In the genomic region with DNA sequence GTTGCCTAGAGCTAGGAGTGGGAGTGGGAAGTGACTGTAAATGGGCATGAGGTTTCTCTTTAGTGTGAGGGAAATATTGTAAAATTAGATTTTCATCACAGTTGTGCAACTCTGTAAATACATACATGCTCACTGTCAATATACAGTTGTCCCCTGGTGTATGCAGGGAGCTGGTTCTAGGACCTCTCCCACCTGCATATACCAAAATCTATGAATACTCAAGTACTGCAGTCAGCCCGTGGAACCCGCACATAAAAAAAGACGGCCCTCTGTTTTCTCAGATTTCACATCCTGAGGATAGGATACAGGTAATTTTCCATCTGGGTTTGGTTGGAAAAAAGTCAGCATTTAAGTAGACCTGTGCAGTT, we compare ENCODE assay signal across 24 cellular contexts.
DNase-seq lines count a peak whose midpoint lies in the region; ATAC-seq and TF ChIP-seq lines count a peak whose summit lies in the region.
"Had no signal": no experiment of that assay in that cellular context is flagged by ENCODE, and none has a peak within 500 bp of the region (broad histone marks: within the 10 kb centered on the region; RNA-seq: fewer than 3 reads in every experiment).

No MANE protein-coding gene starts in this region.

- H3K4me1 ChIP-seq in esophagus muscularis mucosa = peaks cover 0 to 8% (median 2%) of the 10 kb centered on the region in 4 donors
- H3K4me1 ChIP-seq in parathyroid adenoma = peaks cover 60% of the 10 kb centered on the region
- H3K4me1 ChIP-seq: A549 had no signal

- DNase-seq in HL-60 (ENCODE audit: low read depth in 1 of 2, low spot score in 1 of 2) = peak in 1 of 2 experiments; percentile 17
- peak; percentile 53 for DNase-seq in HuH-7.5 (ENCODE audit: low spot score)
- DNase-seq in esophagus muscularis mucosa (ENCODE audit: extremely low spot score) = peak; percentile 66
- no peak for DNase-seq in midbrain (lab: John Stamatoyannopoulos, UW)
- no peak for DNase-seq in NCI-H1092 (lab: John Stamatoyannopoulos, UW)
- DNase-seq: AML-193; CD4-positive, alpha-beta T cell; GDM1; HCEC 1CT; MV-4-11; NCI-H2029; NCI-H226; NCI-H510A; NCI-H69; SJCRH30; T-helper 17 cell had no signal

- H2AFZ ChIP-seq in parathyroid adenoma = no peak overlapping the region

- H3K36me3 ChIP-seq in esophagus muscularis mucosa (peaks cover 0 to 36% (median 0%) of the 10 kb centered on the region in 4 donors), parathyroid adenoma (ENCODE audit: control insufficient read depth, insufficient read depth, low read length) (no peaks in the 10 kb centered on the region)
- H3K36me3 ChIP-seq: BLaER1 treated with 17β-estradiol and CSF1 and Interleukin-3, amounts not matched to agents 10 nM and 100 nM; SJCRH30 had no signal

- intact Hi-C loops in esophagus muscularis mucosa (cut with DNase I) = no loop called here

- peaks cover 2% of the 10 kb centered on the region for H3K79me2 ChIP-seq in parathyroid adenoma

- no peak overlapping the region for H3K4me2 ChIP-seq in parathyroid adenoma (ENCODE audit: low read length)
- H3K4me2 ChIP-seq: A549, KMS-11 had no signal

- no peaks in the 10 kb centered on the region for H3K9me3 ChIP-seq in esophagus muscularis mucosa
- H3K9me3 ChIP-seq in parathyroid adenoma (ENCODE audit: control insufficient read depth, low read length) = no peaks in the 10 kb centered on the region
- H3K9me3 ChIP-seq: A549; BLaER1 treated with 17β-estradiol and CSF1 and Interleukin-3, amounts not matched to agents 10 nM and 100 nM; SJCRH30 had no signal

- TF ChIP-seq POLR2A in esophagus muscularis mucosa (IDR thresholded peaks at IDR 0.05; ENCODE audit: low read depth) = no peak

- ATAC-seq in HG02970 (IDR thresholded peaks at IDR 0.05; ENCODE audit: low FRiP score, unreplicated experiment) (no peak), HG03045 (IDR thresholded peaks at IDR 0.05; ENCODE audit: unreplicated experiment) (no peak)
- ATAC-seq: GM12878, SK-N-SH treated with all-trans-retinoic acid at 6 μM for 48 hours, T-helper 17 cell had no signal

- no peak for TF ChIP-seq EP300 in esophagus muscularis mucosa (IDR thresholded peaks at IDR 0.05)

- H3K4me3 ChIP-seq in HL-60 (replicated peaks; ENCODE audit: insufficient read depth, low read length) (no peak overlapping the region), esophagus muscularis mucosa (no peak overlapping the region), parathyroid adenoma (ENCODE audit: low read depth, low read length) (no peak overlapping the region)
- H3K4me3 ChIP-seq: A549; BLaER1 treated with 17β-estradiol and CSF1 and Interleukin-3, amounts not matched to agents 10 nM and 100 nM; GM12878; SJCRH30 had no signal

- peak overlapping the region; percentile 65 for H3K27ac ChIP-seq in HL-60 (replicated peaks)
- no peak overlapping the region for H3K27ac ChIP-seq in esophagus muscularis mucosa (replicated peaks in 1 of 4)
- peak overlapping the region; percentile 95 for H3K27ac ChIP-seq in parathyroid adenoma
- H3K27ac ChIP-seq: A549; BLaER1 treated with 17β-estradiol and CSF1 and Interleukin-3, amounts not matched to agents 10 nM and 100 nM; KMS-11; SJCRH30 had no signal

- H3K27me3 ChIP-seq in HL-60 (ENCODE audit: insufficient read depth, poor library complexity, severe bottlenecking) = no peaks in the 10 kb centered on the region
- no peaks in the 10 kb centered on the region for H3K27me3 ChIP-seq in esophagus muscularis mucosa
- no peaks in the 10 kb centered on the region for H3K27me3 ChIP-seq in parathyroid adenoma (ENCODE audit: control insufficient read depth, insufficient read depth, low read length)
- H3K27me3 ChIP-seq: BLaER1 treated with 17β-estradiol and CSF1 and Interleukin-3, amounts not matched to agents 10 nM and 100 nM; SJCRH30 had no signal

- WGBS in esophagus muscularis mucosa = 80% methylated on average over 3 of the region's 3 CpGs

- TF ChIP-seq CTCF in HL-60 (IDR thresholded peaks at IDR 0.05; ENCODE audit: insufficient read depth, low read length) = no peak
- TF ChIP-seq CTCF in esophagus muscularis mucosa (IDR thresholded peaks at IDR 0.05) = no peak
- no peak for TF ChIP-seq CTCF in parathyroid adenoma (IDR thresholded peaks at IDR 0.05)

- H3K9ac ChIP-seq in parathyroid adenoma = no peak overlapping the region
- H3K9ac ChIP-seq: BLaER1 treated with 17β-estradiol and CSF1 and Interleukin-3, amounts not matched to agents 10 nM and 100 nM; KMS-11 had no signal

Comparison
In these comparisons a context has a peak if more than half of its experiments do, and no peak if none do; other contexts are left out.
1. DNase-seq: peak in HuH-7.5 (single experiment) and esophagus muscularis mucosa (single experiment); none in midbrain (single experiment) and NCI-H1092 (single experiment).
2. H3K27ac ChIP-seq: peak in HL-60 (single experiment) and parathyroid adenoma (single experiment); none in esophagus muscularis mucosa (0 of 4).